31 cellular contexts compared by ENCODE assay signal in the genomic region with DNA sequence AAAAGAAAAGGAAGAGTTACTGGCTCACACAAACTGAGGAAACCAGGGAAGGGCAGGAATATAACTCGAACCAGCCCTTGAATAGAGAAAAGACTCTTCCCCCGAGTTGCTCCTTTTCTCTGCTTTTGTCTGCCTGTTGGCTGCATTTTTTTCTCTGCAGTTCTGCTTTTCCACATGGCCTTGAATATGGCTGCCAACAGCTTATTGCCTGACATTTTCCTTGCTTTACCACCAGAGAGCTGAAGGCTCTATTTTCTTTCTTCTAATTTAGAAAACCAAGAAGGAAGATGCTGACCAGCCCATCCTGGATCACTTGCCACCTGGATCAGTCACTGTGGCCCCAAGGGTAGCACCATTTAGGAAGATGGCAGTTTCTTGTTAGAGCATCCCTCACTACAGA.
"Had no signal": no experiment of that assay in that cellular context is flagged by ENCODE, and none has a peak within 500 bp of the region (broad histone marks: within the 10 kb centered on the region; RNA-seq: fewer than 3 reads in every experiment).

No MANE protein-coding gene starts in this region.

- H3K27me3 ChIP-seq: body of pancreas, breast epithelium, MG63 had no signal

- H3K9me3 ChIP-seq: body of pancreas, breast epithelium, MG63 had no signal

- H3K36me3 ChIP-seq: breast epithelium, MG63, WERI-Rb-1 had no signal

- H3K27ac ChIP-seq: body of pancreas, breast epithelium, PC-9, WERI-Rb-1 had no signal

- FAIRE-seq: astrocyte had no signal

- H3K4me3 ChIP-seq: body of pancreas, breast epithelium, MG63, PC-9 had no signal

- H3K4me1 ChIP-seq: body of pancreas, breast epithelium had no signal

- H2AFZ ChIP-seq: PC-9 had no signal

- H3K4me2 ChIP-seq: PC-9 had no signal

- DNase-seq: activated CD4-positive, alpha-beta memory T cell treated with anti-CD3 and anti-CD28 coated beads, Interleukin-2, amount 10 ng/mL, durations not matched to agents 7 days and 5 days; activated CD4-positive, alpha-beta T cell treated with anti-CD3 and anti-CD28 coated beads for 1 hour; activated CD4-positive, alpha-beta T cell treated with anti-CD3 and anti-CD28 coated beads for 48 hours; activated CD4-positive, CD25-positive, alpha-beta regulatory T cell; activated CD8-positive, alpha-beta memory T cell treated with anti-CD3 and anti-CD28 coated beads for 24 hours; activated CD8-positive, alpha-beta memory T cell treated with anti-CD3 and anti-CD28 coated beads, Interleukin-2, amount 10 ng/mL, durations not matched to agents 7 days and 5 days; activated CD8-positive, alpha-beta memory T cell treated with anti-CD3 and anti-CD28 coated beads, Interleukin-2, amount 50 U/mL, for 48 hours; activated effector memory CD4-positive, alpha-beta T cell treated with Interleukin-2 at 50 U/mL for 16 hours; activated naive CD4-positive, alpha-beta T cell; activated naive CD4-positive, alpha-beta T cell treated with anti-CD3 and anti-CD28 coated beads, Interleukin-2, amount 50 U/mL, for 16 hours; activated naive CD8-positive, alpha-beta T cell treated with anti-CD3 and anti-CD28 coated beads for 36 hours; activated T-cell treated with anti-CD3 and anti-CD28 coated beads, Interleukin-2, amount 50 U/mL, for 48 hours; amygdala; body of pancreas; cerebellar nuclear complex; Kasumi-1; MG63; NCI-H1048; NCI-H1105 treated with DMSO at 0.1 percent for 48 hours; NCI-H1436; NCI-H1694; NCI-H1930; NCI-H2081 treated with DMSO at 0.1 percent for 48 hours; NCI-H226; NCI-H446 treated with DMSO at 0.1 percent for 48 hours; PC-9; Right ventricle myocardium superior; T1000; WERI-Rb-1 had no signal
